In genomic region chr4:76272091-76272490, GRCh38 we compare ENCODE assay signal across 17 cellular contexts. TPM values are rescaled to one million over a fixed set of nuclear protein-coding genes. Genes with fewer than 3 reads are reported as not detected.
A peak's percentile ranks its signal among the peaks of the same experiment; 100 is the strongest.
DNase-seq lines count a peak whose midpoint lies in the region; ATAC-seq and TF ChIP-seq lines count a peak whose summit lies in the region.
"Had no signal": no experiment of that assay in that cellular context is flagged by ENCODE, and none has a peak within 500 bp of the region (broad histone marks: within the 10 kb centered on the region; RNA-seq: fewer than 3 reads in every experiment).

No MANE protein-coding gene starts in this region.

- H3K9me3 ChIP-seq in right lobe of liver: no peaks in the 10 kb centered on the region

- no peak for ATAC-seq in right lobe of liver
- no peak for ATAC-seq in HG03196 (IDR thresholded peaks at IDR 0.05; ENCODE audit: unreplicated experiment)
- no peak for ATAC-seq in HG02884 (IDR thresholded peaks at IDR 0.05; ENCODE audit: unreplicated experiment)
- ATAC-seq: GM12878 had no signal

- H3K27ac ChIP-seq in HL-60 (replicated peaks): no peak overlapping the region
- H3K27ac ChIP-seq in right lobe of liver: peak overlapping the region; percentile 3 to 97 (median 93)
- H3K27ac ChIP-seq: C4-2B, GM23248, KMS-11 had no signal

- H3K36me3 ChIP-seq in right lobe of liver: no peaks in the 10 kb centered on the region

- intact Hi-C loops in right lobe of liver (cut with DNase I): no loop called here

- DNase-seq in HL-60 (ENCODE audit: low read depth in 1 of 2, low spot score in 1 of 2) (peak; percentile 14 to 42), kidney tubule cell (ENCODE audit: low spot score) (peak; percentile 33), right lobe of liver (no peak), NCI-H526 treated with DMSO at 0.1 percent for 48 hours (lab: John Stamatoyannopoulos, UW) (no peak), NCI-H2081 treated with DMSO at 0.1 percent for 48 hours (lab: John Stamatoyannopoulos, UW) (no peak)
- DNase-seq: ACHN; CD4-positive, alpha-beta T cell; DMS153; DND-41; EL; GM23248; HCEC 1CT had no signal

- no peak for TF ChIP-seq POLR2A in right lobe of liver (IDR thresholded peaks at IDR 0.05)

- no peaks in the 10 kb centered on the region for H3K27me3 ChIP-seq in HL-60 (ENCODE audit: insufficient read depth, poor library complexity, severe bottlenecking)
- H3K27me3 ChIP-seq in right lobe of liver: no peaks in the 10 kb centered on the region

- H3K4me3 ChIP-seq in HL-60 (replicated peaks; ENCODE audit: insufficient read depth, low read length) (no peak overlapping the region), right lobe of liver (no peak overlapping the region)
- H3K4me3 ChIP-seq: GM12878, GM23248 had no signal

- H3K4me1 ChIP-seq in right lobe of liver: peaks cover 0 to 38% (median 11%) of the 10 kb centered on the region in 4 donors

- no peak for TF ChIP-seq CTCF in HL-60 (IDR thresholded peaks at IDR 0.05; ENCODE audit: insufficient read depth, low read length)
- no peak for TF ChIP-seq CTCF in right lobe of liver (IDR thresholded peaks at IDR 0.05)

RNA-seq across cellular contexts. Expression of gene FAM47E, which starts 20.6 kb away (rescaled TPM):
- total RNA-seq in right lobe of liver: 1 to 10 TPM; 1.2 to 5.0 (median 2.9) TPM
- total RNA-seq: GM12878, GM23248 had no signal

RNA-seq across cellular contexts. Expression of gene STBD1, which starts 34.4 kb away (rescaled TPM):
- total RNA-seq in right lobe of liver: 10 to 100 TPM; 16.3 to 53.5 (median 37.6) TPM
- total RNA-seq: GM12878 had no signal

RNA-seq across cellular contexts. Expression of gene SCARB2, which starts 58.5 kb away (rescaled TPM):
- total RNA-seq in right lobe of liver: 100 to 1,000 TPM; 102 to 133 (median 125) TPM

Comparison
In these comparisons a context has a peak if more than half of its experiments do, and no peak if none do; other contexts are left out.
1. DNase-seq: peak in HL-60 (2 of 2) and kidney tubule cell (single experiment); none in right lobe of liver (0 of 3), NCI-H526 treated with DMSO at 0.1 percent for 48 hours (single experiment) and NCI-H2081 treated with DMSO at 0.1 percent for 48 hours (single experiment).